20 cellular contexts compared by ENCODE assay signal in the genomic region with DNA sequence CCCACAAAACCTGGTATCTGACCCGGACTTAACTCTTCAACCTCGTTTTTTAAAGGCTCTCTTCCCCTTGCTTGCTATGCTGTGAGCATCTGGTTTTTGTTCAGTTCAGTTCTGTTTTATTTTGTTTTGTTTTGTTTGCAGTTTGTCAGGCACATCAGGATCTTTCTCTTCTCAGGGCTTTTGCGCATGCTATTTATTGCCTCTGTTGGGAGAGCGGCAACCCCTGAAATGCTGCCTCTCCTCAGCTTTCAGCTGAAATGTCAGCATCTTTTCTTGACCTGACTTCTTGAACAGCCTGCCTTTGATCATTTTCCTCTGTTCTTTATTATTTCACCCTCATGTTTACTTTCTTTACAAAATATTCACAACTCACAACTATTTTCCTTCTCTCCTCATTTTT. TPM values are rescaled to one million over a fixed set of nuclear protein-coding genes. Genes with fewer than 3 reads are reported as not detected.
DNase-seq lines count a peak whose midpoint lies in the region; FAIRE-seq and TF ChIP-seq lines count a peak whose summit lies in the region.
"Had no signal": no experiment of that assay in that cellular context is flagged by ENCODE, and none has a peak within 500 bp of the region (broad histone marks: within the 10 kb centered on the region; RNA-seq: fewer than 3 reads in every experiment).

No MANE protein-coding gene starts in this region.

- H2BK5ac ChIP-seq in H9 (ENCODE audit: insufficient read length, low read length) = no peak overlapping the region
- H2BK5ac ChIP-seq in neuronal stem cell (ENCODE audit: low read length) = no peak overlapping the region

- H3K79me1 ChIP-seq in H9 (ENCODE audit: insufficient read depth, low read depth, low read length, poor library complexity, severe bottlenecking) = no peaks in the 10 kb centered on the region
- H3K79me1 ChIP-seq in neuronal stem cell (ENCODE audit: low read depth, low read length) = no peaks in the 10 kb centered on the region

- DNase-seq in H9 (no peak), astrocyte (ENCODE audit: low read depth) (no peak), fibroblast of peridontal ligament (ENCODE audit: extremely low read depth) (peak; percentile 17), neuronal stem cell (ENCODE audit: low spot score) (no peak), iPS-NIHi11 (ENCODE audit: low spot score) (no peak), T-helper 9 cell (no peak), iPS-NIHi7 (ENCODE audit: extremely low spot score) (no peak)
- DNase-seq: CD4-positive, CD25-positive, alpha-beta regulatory T cell; DMS79 treated with DMSO at 0.1 percent for 48 hours; HCEC 1CT; IMR-90; NCI-H1105; NCI-H2029 treated with DMSO at 0.1 percent for 48 hours; NCI-H226; NCI-H510A treated with DMSO at 0.1 percent for 48 hours; NCI-H748 treated with DMSO at 0.1 percent for 48 hours; SHP77 treated with DMSO at 0.1 percent for 48 hours had no signal

- H3K27me3 Mint-ChIP-seq in H9 (ENCODE audit: low read depth) (no peaks in the 10 kb centered on the region), astrocyte (ENCODE audit: low read depth, unreplicated experiment) (no peaks in the 10 kb centered on the region)

- no peaks in the 10 kb centered on the region for H3K9me3 ChIP-seq in H9 (ENCODE audit: control insufficient read depth, low read depth, low read length)
- H3K9me3 ChIP-seq in astrocyte (ENCODE audit: insufficient read depth, low read depth, low read length) = no peaks in the 10 kb centered on the region
- no peaks in the 10 kb centered on the region for H3K9me3 ChIP-seq in neuronal stem cell (replicated peaks in 1 of 2; ENCODE audit: control insufficient read depth in 2 of 2, insufficient read depth in 1 of 2, low read depth in 1 of 2, low read length in 2 of 2)

- H4K8ac ChIP-seq in H9 (replicated peaks; ENCODE audit: insufficient read length, low read depth, low read length) = no peak overlapping the region
- H4K8ac ChIP-seq in neuronal stem cell (ENCODE audit: low read depth, low read length) = no peak overlapping the region

- WGBS in H9 (ENCODE audit: extremely low coverage, insufficient read length, low lambda C conversion rate) = no CpG with 5 or more reads among the region's 4 CpGs
- WGBS in neuronal stem cell (ENCODE audit: extremely low coverage in 2 of 2, insufficient read length in 2 of 2, insufficient replicate concordance in 1 of 2), 2 donors = no CpG with 5 or more reads among the region's 4 CpGs

- H3K27me3 ChIP-seq in H9 (ENCODE audit: insufficient read depth, low read length) = no peaks in the 10 kb centered on the region
- no peaks in the 10 kb centered on the region for H3K27me3 ChIP-seq in astrocyte (ENCODE audit: insufficient read depth, low read length)
- H3K27me3 ChIP-seq in neuronal stem cell (ENCODE audit: control insufficient read depth in 3 of 3, insufficient read depth in 3 of 3, low read depth in 1 of 3, low read length in 3 of 3) = no peaks in the 10 kb centered on the region

- H3K4me3 ChIP-seq in astrocyte (ENCODE audit: insufficient read depth, low read depth, low read length) (no peak overlapping the region), neuronal stem cell (ENCODE audit: low read length in 2 of 2) (no peak overlapping the region)
- H3K4me3 ChIP-seq: GM12878, SK-N-MC had no signal

- H3K4me2 ChIP-seq in H9 (ENCODE audit: insufficient read depth, insufficient read length, low read length) = no peak overlapping the region
- H3K4me2 ChIP-seq in astrocyte (ENCODE audit: low read length) = no peak overlapping the region
- no peak overlapping the region for H3K4me2 ChIP-seq in neuronal stem cell (ENCODE audit: insufficient read depth, low read length, poor library complexity, severe bottlenecking)

- H2AK5ac ChIP-seq in H9 (ENCODE audit: insufficient read length, low read length) = no peak overlapping the region
- H2AK5ac ChIP-seq in neuronal stem cell (ENCODE audit: low read depth, low read length) = no peak overlapping the region

- no peak overlapping the region for H3K27ac ChIP-seq in H9 (ENCODE audit: insufficient read length, low read depth, low read length)
- no peak overlapping the region for H3K27ac ChIP-seq in astrocyte (ENCODE audit: low read depth, low read length)
- H3K27ac ChIP-seq in neuronal stem cell (replicated peaks; ENCODE audit: low read length) = no peak overlapping the region
- H3K27ac ChIP-seq: RWPE1, SK-N-MC had no signal

- H3K56ac ChIP-seq in H9 (ENCODE audit: insufficient read length, low read depth, low read length) = no peak overlapping the region

- H3K36me3 ChIP-seq in astrocyte (ENCODE audit: insufficient read depth, low read length) (no peaks in the 10 kb centered on the region), neuronal stem cell (replicated peaks in 1 of 2; ENCODE audit: control insufficient read depth in 2 of 2, insufficient read depth in 2 of 2, low read length in 2 of 2) (no peaks in the 10 kb centered on the region)

- H2BK15ac ChIP-seq in H9 (ENCODE audit: low read depth, low read length) (no peak overlapping the region), neuronal stem cell (ENCODE audit: low read length) (no peak overlapping the region)

- H2AFZ ChIP-seq in H9 (ENCODE audit: low read length) = peak overlapping the region; percentile 16
- peak overlapping the region; percentile 45 for H2AFZ ChIP-seq in astrocyte (ENCODE audit: low read depth, low read length)
- H2AFZ ChIP-seq in neuronal stem cell (ENCODE audit: low read length) = peak overlapping the region; percentile 39

- no peaks in the 10 kb centered on the region for H3K23me2 ChIP-seq in H9 (ENCODE audit: insufficient read length, low read depth, low read length, poor library complexity, severe bottlenecking)

- no peaks in the 10 kb centered on the region for H4K20me1 ChIP-seq in H9 (ENCODE audit: control insufficient read depth, insufficient read depth, insufficient read length)
- H4K20me1 ChIP-seq in astrocyte (ENCODE audit: insufficient read depth, low read length) = no peaks in the 10 kb centered on the region

- H3K9me3 Mint-ChIP-seq in H9 = no peaks in the 10 kb centered on the region
- no peaks in the 10 kb centered on the region for H3K9me3 Mint-ChIP-seq in astrocyte (ENCODE audit: unreplicated experiment)

- H3K4me3 Mint-ChIP-seq in H9 (no peak overlapping the region), astrocyte (ENCODE audit: unreplicated experiment) (no peak overlapping the region)
- H3K4me3 Mint-ChIP-seq: CD4-positive, CD25-positive, alpha-beta regulatory T cell had no signal

- H2BK120ac ChIP-seq in H9 (ENCODE audit: low read depth, low read length, poor library complexity, severe bottlenecking) (no peak overlapping the region), neuronal stem cell (ENCODE audit: low read depth, low read length) (no peak overlapping the region)

- H3K23ac ChIP-seq in H9 (ENCODE audit: insufficient read length, low read depth, low read length) (no peak overlapping the region), neuronal stem cell (ENCODE audit: low read depth, low read length, poor library complexity) (no peak overlapping the region)

- H3K36me3 Mint-ChIP-seq in H9 (ENCODE audit: insufficient read depth in 1 of 3, low read depth in 3 of 3) = no peaks in the 10 kb centered on the region
- H3K36me3 Mint-ChIP-seq in astrocyte (ENCODE audit: low read depth, unreplicated experiment) = no peaks in the 10 kb centered on the region
- H3K36me3 Mint-ChIP-seq: CD4-positive, CD25-positive, alpha-beta regulatory T cell had no signal

- H3K4ac ChIP-seq in H9 (ENCODE audit: low read depth, low read length) (no peak overlapping the region), neuronal stem cell (ENCODE audit: low read length) (no peak overlapping the region)

- H3K4me1 Mint-ChIP-seq in H9 = peaks cover 2 to 7% of the 10 kb centered on the region in 2 experiments
- peaks cover 5% of the 10 kb centered on the region for H3K4me1 Mint-ChIP-seq in astrocyte (ENCODE audit: low read depth, unreplicated experiment)

- H3K27ac Mint-ChIP-seq in H9 (peak overlapping the region in 1 of 3 experiments; percentile 3; a peak in 2 of 7 replicates), astrocyte (ENCODE audit: unreplicated experiment) (no peak overlapping the region)
- H3K27ac Mint-ChIP-seq: CD4-positive, CD25-positive, alpha-beta regulatory T cell had no signal

- TF ChIP-seq CTCF in H9 (conservative IDR thresholded peaks at IDR 0.05) (no peak), astrocyte (IDR thresholded peaks at IDR 0.05; ENCODE audit: insufficient read depth, low read depth, low read length) (no peak)

- H3K14ac ChIP-seq in H9 (ENCODE audit: insufficient read depth, low read length) = no peak overlapping the region
- no peak overlapping the region for H3K14ac ChIP-seq in neuronal stem cell (ENCODE audit: low read length)

- H3K9ac ChIP-seq in H9 (ENCODE audit: extremely low read depth, insufficient read length, low read length) (no peak overlapping the region), astrocyte (ENCODE audit: low read length) (no peak overlapping the region), neuronal stem cell (ENCODE audit: low read depth, low read length, poor library complexity) (no peak overlapping the region)

- no peak overlapping the region for H3K18ac ChIP-seq in H9 (ENCODE audit: insufficient read length, low read depth, low read length)
- H3K18ac ChIP-seq in neuronal stem cell (ENCODE audit: low read length) = no peak overlapping the region

- no peak overlapping the region for H4K5ac ChIP-seq in H9 (ENCODE audit: insufficient read length, low read depth, low read length)

- no peak overlapping the region for H4K91ac ChIP-seq in H9 (ENCODE audit: insufficient read length, low read depth, low read length)
- no peak overlapping the region for H4K91ac ChIP-seq in neuronal stem cell (ENCODE audit: low read depth, low read length, poor library complexity)

- H3T11ph ChIP-seq in H9 (ENCODE audit: low read length) = no peak overlapping the region

- no peak for FAIRE-seq in astrocyte (lab: Jason Lieb, UNC)
- FAIRE-seq: GM12878 had no signal

- no peaks in the 10 kb centered on the region for H3K4me1 ChIP-seq in H9 (ENCODE audit: insufficient read depth, low read length)
- H3K4me1 ChIP-seq in astrocyte (ENCODE audit: insufficient read depth, low read length) = no peaks in the 10 kb centered on the region
- no peaks in the 10 kb centered on the region for H3K4me1 ChIP-seq in neuronal stem cell (ENCODE audit: control insufficient read depth in 2 of 2, insufficient read depth in 1 of 2, low read depth in 1 of 2, low read length in 2 of 2)

- H2BK12ac ChIP-seq in H9 (ENCODE audit: insufficient read length, low read depth, low read length) (no peak overlapping the region), neuronal stem cell (ENCODE audit: low read length) (no peak overlapping the region)

- H2BK20ac ChIP-seq in H9 (ENCODE audit: low read depth, low read length, poor library complexity, severe bottlenecking) = no peak overlapping the region

- H3K79me2 ChIP-seq in H9 (ENCODE audit: insufficient read depth, low read length) (no peaks in the 10 kb centered on the region), astrocyte (ENCODE audit: insufficient read depth, low read length) (no peaks in the 10 kb centered on the region)

RNA-seq across cellular contexts. Expression of a gene that starts 50.4 kb away (rescaled TPM):
- 33.3 and 36.1 TPM in 2 replicates for total RNA-seq in H9 (2021)
- total RNA-seq in astrocyte = 31.2 and 38.1 TPM in 2 replicates
- polyA plus RNA-seq in neuronal stem cell (2013, experiment 1 of 2) = 13.5 TPM
- 14.0 TPM for polyA plus RNA-seq in neuronal stem cell (2013, experiment 2 of 2)
